ENCODE assay signal across 23 cellular contexts in the genomic region with DNA sequence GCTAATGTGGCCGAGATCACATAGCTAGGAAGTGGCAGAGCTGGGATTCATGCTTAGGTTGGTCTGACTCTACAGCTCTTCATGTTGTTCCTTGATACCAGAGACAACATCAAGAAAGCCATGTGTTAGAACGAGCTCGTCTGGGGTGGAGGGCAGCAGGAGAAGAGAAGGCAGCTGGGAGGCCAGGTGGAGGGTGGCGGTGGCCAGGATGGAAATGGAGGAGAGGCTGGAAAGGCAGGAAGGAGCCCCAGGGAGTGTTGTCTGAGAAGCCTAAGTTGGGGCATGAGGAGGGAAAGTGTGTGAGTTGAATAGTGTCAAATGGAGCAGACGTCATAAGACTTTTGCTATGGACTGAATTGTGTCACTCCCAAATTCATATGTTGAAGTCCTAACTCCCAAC.
"Had no signal": no experiment of that assay in that cellular context is flagged by ENCODE, and none has a peak within 500 bp of the region (broad histone marks: within the 10 kb centered on the region; RNA-seq: fewer than 3 reads in every experiment).

No MANE protein-coding gene starts in this region.

- H3K4me3 ChIP-seq: hepatocyte, pancreas, right lobe of liver, skin epidermis, testis, vagina had no signal

- H3K27ac ChIP-seq: hepatocyte, neutrophil, pancreas, right lobe of liver, skin epidermis, testis, vagina had no signal

- H3K27ac Mint-ChIP-seq: activated B cell treated with CpG ODN at 0.5 μM for 24 hours; activated CD8-positive, alpha-beta T cell treated with anti-CD3 and anti-CD28 coated beads, Interleukin-2, amount 10 ng/mL, durations not matched to agents 7 days and 5 days; immature natural killer cell; stimulated activated effector memory CD8-positive, alpha-beta T cell treated with anti-CD3 and anti-CD28 coated beads, Interleukin-12 subunit alpha, Interleukin-12 subunit beta, amount 100 ng/mL, for 72 hours; type B pancreatic cell had no signal

- DNase-seq: activated B cell treated with CpG ODN at 0.5 μM for 24 hours; activated gamma-delta T cell; activated naive CD4-positive, alpha-beta T cell treated with anti-CD3 and anti-CD28 coated beads, Interleukin-2, amount 50 U/mL, for 16 hours; effector CD8-positive, alpha-beta T cell; glutamatergic neuron; immature natural killer cell; kidney glomerular epithelial cell; mammary epithelial cell; midbrain; T-helper 17 cell had no signal

- H3K79me2 ChIP-seq: hepatocyte had no signal

- H3K9me3 ChIP-seq: neutrophil, pancreas, right lobe of liver, testis, vagina had no signal

- H3K9me3 Mint-ChIP-seq: activated B cell treated with CpG ODN at 0.5 μM for 24 hours; activated CD4-positive, alpha-beta T cell treated with anti-CD3 and anti-CD28 coated beads, Interleukin-2, amount 10 ng/mL, durations not matched to agents 7 days and 5 days; activated naive CD8-positive, alpha-beta T cell treated with anti-CD3 and anti-CD28 coated beads, Interleukin-2, amount 50 U/mL, for 24 hours; immature natural killer cell; natural killer cell treated with Interleukin-12 subunit alpha and Interleukin-12 subunit beta and Interleukin-15 and Interleukin-18, amount 100 ng/mL, for 72 hours; stimulated activated effector memory CD8-positive, alpha-beta T cell treated with anti-CD3 and anti-CD28 coated beads, Interleukin-12 subunit alpha, Interleukin-12 subunit beta, amount 100 ng/mL, for 72 hours; type B pancreatic cell had no signal

- H3K27me3 ChIP-seq: hepatocyte, neutrophil, pancreas, right lobe of liver, testis, vagina had no signal

- H3K36me3 ChIP-seq: neutrophil, pancreas, right lobe of liver, vagina had no signal

- H3K4me2 ChIP-seq: hepatocyte had no signal

- H3K4me3 Mint-ChIP-seq: activated B cell treated with CpG ODN at 0.5 μM for 24 hours; activated CD4-positive, alpha-beta T cell treated with anti-CD3 and anti-CD28 coated beads, Interleukin-2, amount 10 ng/mL, durations not matched to agents 7 days and 5 days; activated CD8-positive, alpha-beta T cell treated with anti-CD3 and anti-CD28 coated beads, Interleukin-2, amount 10 ng/mL, durations not matched to agents 7 days and 5 days; activated naive CD8-positive, alpha-beta T cell treated with anti-CD3 and anti-CD28 coated beads, Interleukin-2, amount 50 U/mL, for 24 hours; immature natural killer cell; natural killer cell treated with Interleukin-12 subunit alpha and Interleukin-12 subunit beta and Interleukin-15 and Interleukin-18, amount 100 ng/mL, for 72 hours; stimulated activated effector memory CD8-positive, alpha-beta T cell treated with anti-CD3 and anti-CD28 coated beads, Interleukin-12 subunit alpha, Interleukin-12 subunit beta, amount 100 ng/mL, for 72 hours; T-helper 17 cell; type B pancreatic cell had no signal

- H2AFZ ChIP-seq: hepatocyte had no signal

- H3K36me3 Mint-ChIP-seq: immature natural killer cell; natural killer cell treated with Interleukin-12 subunit alpha and Interleukin-12 subunit beta and Interleukin-15 and Interleukin-18, amount 100 ng/mL, for 72 hours; stimulated activated effector memory CD8-positive, alpha-beta T cell treated with anti-CD3 and anti-CD28 coated beads, Interleukin-12 subunit alpha, Interleukin-12 subunit beta, amount 100 ng/mL, for 72 hours; type B pancreatic cell had no signal

- H3K4me1 ChIP-seq: vagina had no signal
